Comparison of ENCODE assay signal across 11 cellular contexts in genomic region chr14:91891721-91892220, GRCh38. TPM values are rescaled to one million over a fixed set of nuclear protein-coding genes. Genes with fewer than 3 reads are reported as not detected.
DNase-seq lines count a peak whose midpoint lies in the region; ATAC-seq and TF ChIP-seq lines count a peak whose summit lies in the region.
"Had no signal": no experiment of that assay in that cellular context is flagged by ENCODE, and none has a peak within 500 bp of the region (broad histone marks: within the 10 kb centered on the region; RNA-seq: fewer than 3 reads in every experiment).

No MANE protein-coding gene starts in this region.

- H3K9me3 ChIP-seq in GM23248 (ENCODE audit: low read depth) (no peaks in the 10 kb centered on the region), body of pancreas (no peaks in the 10 kb centered on the region), right atrium auricular region (no peaks in the 10 kb centered on the region)

- H3K27me3 ChIP-seq in GM23248 (replicated peaks; ENCODE audit: insufficient read depth) (no peaks in the 10 kb centered on the region), body of pancreas (no peaks in the 10 kb centered on the region), right atrium auricular region (no peaks in the 10 kb centered on the region)

- no peak overlapping the region for H3K4me2 ChIP-seq in GM23248 (ENCODE audit: unreplicated experiment)

- H3K4me1 ChIP-seq in GM23248 (ENCODE audit: insufficient read depth) (peaks cover 13% of the 10 kb centered on the region), body of pancreas (peaks cover 45% of the 10 kb centered on the region), right atrium auricular region (peaks cover 0 to 42% of the 10 kb centered on the region in 2 donors)

- no peak overlapping the region for H2AFZ ChIP-seq in GM23248

- 29 to 42% methylated on average over 3 of the region's 3 CpGs for WGBS in GM23248 (ENCODE audit: low coverage in 1 of 2, low lambda C conversion rate in 2 of 2, missing lambda C conversion rate in 2 of 2), 2 experiments
- 79 to 94% methylated on average over 3 of the region's 3 CpGs for WGBS in body of pancreas, 2 donors

- no peak overlapping the region for H3K9ac ChIP-seq in GM23248

- H3F3A ChIP-seq in GM23248 (ENCODE audit: insufficient read depth), result peaks cover 11% of the 10 kb centered on the region

- peak; percentile 54 for ATAC-seq in body of pancreas
- ATAC-seq in HG03439 (IDR thresholded peaks at IDR 0.05; ENCODE audit: unreplicated experiment), result no peak

- no peak overlapping the region for H3K4me3 ChIP-seq in GM23248
- H3K4me3 ChIP-seq in body of pancreas, result no peak overlapping the region
- H3K4me3 ChIP-seq in right atrium auricular region, result no peak overlapping the region
- H3K4me3 ChIP-seq in retinal pigment epithelial cell (ENCODE audit: low read length), result no peak overlapping the region
- H3K4me3 ChIP-seq: SK-N-MC had no signal

- no peak for TF ChIP-seq CTCF in body of pancreas (IDR thresholded peaks at IDR 0.05)
- TF ChIP-seq CTCF in right atrium auricular region (IDR thresholded peaks at IDR 0.05), result no peak
- no peak for TF ChIP-seq CTCF in retinal pigment epithelial cell (conservative IDR thresholded peaks at IDR 0.05; ENCODE audit: low read depth, low read length)

- DNase-seq in GM23248 (peak; percentile 75), body of pancreas (peak in 1 of 4 donors; percentile 43), right atrium auricular region (ENCODE audit: low spot score) (no peak), retinal pigment epithelial cell (ENCODE audit: low read depth) (peak; percentile 19), NCI-H128 (lab: John Stamatoyannopoulos, UW; ENCODE audit: unreplicated experiment) (no peak), GOT3 (lab: John Stamatoyannopoulos, UW) (no peak), NCI-H526 (lab: John Stamatoyannopoulos, UW) (no peak)
- DNase-seq: NCI-H1436 treated with DMSO at 0.1 percent for 48 hours, NCI-H748 treated with DMSO at 0.1 percent for 48 hours had no signal

- H3K27ac ChIP-seq in GM23248 (peak overlapping the region; percentile 42), body of pancreas (peak overlapping the region in 3 of 4 donors; percentile 58 to 88 (median 88)), right atrium auricular region (peak overlapping the region; percentile 48 to 49)
- H3K27ac ChIP-seq: SK-N-MC had no signal

- no peak for TF ChIP-seq POLR2A in body of pancreas (IDR thresholded peaks at IDR 0.05)

- H3K79me2 ChIP-seq in GM23248 (ENCODE audit: insufficient read depth), result peaks cover 40% of the 10 kb centered on the region

- in situ Hi-C loops in GM23248 (cut with MboI), result no loop called here

- intact Hi-C loops in body of pancreas (cut with DNase I), result no loop called here

- H3K9me2 ChIP-seq in GM23248 (ENCODE audit: insufficient read depth), result no peaks in the 10 kb centered on the region

- H4K20me1 ChIP-seq in GM23248 (ENCODE audit: insufficient read depth), result no peaks in the 10 kb centered on the region

- peaks cover 20% of the 10 kb centered on the region for H3K36me3 ChIP-seq in GM23248 (ENCODE audit: low read depth)
- no peaks in the 10 kb centered on the region for H3K36me3 ChIP-seq in body of pancreas (replicated peaks in 1 of 2; ENCODE audit: insufficient read depth in 1 of 2, low read depth in 2 of 2)
- no peaks in the 10 kb centered on the region for H3K36me3 ChIP-seq in right atrium auricular region

RNA-seq across cellular contexts. Expression of gene TC2N, which starts 24.4 kb away (rescaled TPM):
- total RNA-seq in GM23248 (2014; rRNA removed; shearing (Covaris generic)), result under 0.01 and 0.65 TPM in 2 replicates
- polyA plus RNA-seq in GM23248 (2016; fragmentation: Nextera tagmentation; extraction: Ambion mirVana), result 0.34 and 0.77 TPM in 2 replicates
- 100 to 1,000 TPM; 105 to 168 TPM for total RNA-seq in body of pancreas
- total RNA-seq in right atrium auricular region, result 10 to 100 TPM in 1 of 2 donors, 1 to 10 TPM in 1; 3.9 to 12.5 TPM

RNA-seq across cellular contexts. Expression of gene FBLN5, which starts 55.7 kb away (rescaled TPM):
- total RNA-seq in GM23248 (2014; rRNA removed; shearing (Covaris generic)), result 234 TPM in 2 replicates
- polyA plus RNA-seq in GM23248 (2016; fragmentation: Nextera tagmentation; extraction: Ambion mirVana), result 756 and 767 TPM in 2 replicates
- 100 to 1,000 TPM in 1 of 2 donors, 10 to 100 TPM in 1; 52.1 to 129 TPM for total RNA-seq in body of pancreas
- total RNA-seq in right atrium auricular region, result 100 to 1,000 TPM; 125 to 132 TPM

Comparison
In these comparisons a context has a peak if more than half of its experiments do, and no peak if none do; other contexts are left out.
1. DNase-seq: peak in GM23248 (single experiment) and retinal pigment epithelial cell (single experiment); none in right atrium auricular region (single experiment), NCI-H128 (single experiment), GOT3 (single experiment) and NCI-H526 (0 of 2).
2. RNA of gene TC2N, which starts 24.4 kb away (total RNA-seq): 105 to 168 TPM in body of pancreas; 3.9 to 12.5 TPM in right atrium auricular region and under 0.01 to 0.65 TPM in GM23248; every median in the first group is over 4 times any median in the second.
3. Peak in every context shown above with its lines, with median percentiles within 50 percentile points of each other: H3K27ac ChIP-seq.